ENCODE assay signal across 16 cellular contexts in genomic region chr4:4549534-4549933, GRCh38.
"Had no signal": no experiment of that assay in that cellular context is flagged by ENCODE, and none has a peak within 500 bp of the region (broad histone marks: within the 10 kb centered on the region; RNA-seq: fewer than 3 reads in every experiment).

No MANE protein-coding gene starts in this region.

- DNase-seq: activated CD4-positive, alpha-beta T cell treated with anti-CD3 and anti-CD28 coated beads for 36 hours; activated CD4-positive, alpha-beta T cell treated with anti-CD3 and anti-CD28 coated beads, Interleukin-2, amount 50 U/mL, for 48 hours; activated gamma-delta T cell treated with Interleukin-2 at 50 U/mL for 16 hours; activated T-cell treated with anti-CD3 and anti-CD28 coated beads for 4 hours; adrenal gland; cerebellar nuclear complex; cortex of kidney; effector CD4-positive, alpha-beta T cell; natural killer cell; pancreas; stimulated activated CD4-positive, alpha-beta T cell treated with anti-CD3 and anti-CD28 coated beads, Interleukin-4, amount 100 ng/mL, for 1 hour; testis had no signal

- H3K27ac ChIP-seq: adrenal gland, esophagus muscularis mucosa, pancreas, testis had no signal

- ATAC-seq: activated CD4-positive, alpha-beta T cell treated with anti-CD3 and anti-CD28 coated beads for 36 hours; activated naive CD4-positive, alpha-beta T cell treated with anti-CD3 and anti-CD28 coated beads, Interleukin-2, amount 50 U/mL, for 72 hours; natural killer cell; pancreas; sciatic nerve; WTC11 had no signal
